ENCODE assay signal across 20 cellular contexts in the genomic region with DNA sequence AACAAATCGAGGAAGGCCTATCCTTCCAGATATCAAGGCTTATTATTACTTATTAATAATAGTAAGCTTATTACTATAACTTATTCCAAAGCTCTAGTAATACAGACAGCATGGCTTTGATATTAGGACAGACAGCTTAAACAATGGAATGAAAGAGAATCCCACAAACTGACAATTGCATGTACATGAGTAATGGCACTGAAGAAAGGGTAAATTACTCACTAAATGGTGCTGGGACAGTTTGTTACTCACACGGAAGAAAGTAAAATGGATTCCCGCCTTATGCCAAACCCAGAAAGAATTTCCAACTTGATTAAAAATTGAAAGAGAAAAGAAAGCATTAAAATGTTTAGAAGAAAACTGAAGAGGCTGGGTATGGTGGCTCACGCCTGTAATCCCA.
DNase-seq lines count a peak whose midpoint lies in the region; ATAC-seq and TF ChIP-seq lines count a peak whose summit lies in the region.
"Had no signal": no experiment of that assay in that cellular context is flagged by ENCODE, and none has a peak within 500 bp of the region (broad histone marks: within the 10 kb centered on the region; RNA-seq: fewer than 3 reads in every experiment).

No MANE protein-coding gene starts in this region.

- H3K9me3 Mint-ChIP-seq in MCF 10A (ENCODE audit: unreplicated experiment) = no peaks in the 10 kb centered on the region
- peaks cover 0 to 11% (median 0%) of the 10 kb centered on the region in 8 donors for H3K9me3 Mint-ChIP-seq in CD4-positive, alpha-beta memory T cell
- H3K9me3 Mint-ChIP-seq: activated naive CD4-positive, alpha-beta T cell treated with anti-CD3 and anti-CD28 coated beads, Interleukin-2, amount 50 U/mL, for 24 hours; activated T-cell treated with anti-CD3 and anti-CD28 coated beads, Interleukin-2, amount 50 U/mL, for 72 hours had no signal

- DNase-seq in MCF 10A (ENCODE audit: unreplicated experiment) = peak; percentile 12
- no peak for DNase-seq in breast epithelium (ENCODE audit: low spot score in 2 of 2)
- DNase-seq in astrocyte of the spinal cord (ENCODE audit: low read depth, low spot score) = peak; percentile 36
- peak; percentile 40 to 66 for DNase-seq in foreskin fibroblast
- no peak for DNase-seq in activated T-cell treated with anti-CD3 and anti-CD28 coated beads for 4 hours
- no peak for DNase-seq in CD4-positive, alpha-beta memory T cell
- DNase-seq in suprapubic skin (ENCODE audit: low spot score in 2 of 2) = no peak
- DNase-seq: 8988T; activated CD4-positive, alpha-beta memory T cell treated with anti-CD3 and anti-CD28 coated beads, Interleukin-2, amount 10 ng/mL, durations not matched to agents 7 days and 5 days; activated T-cell treated with anti-CD3 and anti-CD28 coated beads, Interleukin-2, amount 50 U/mL, for 72 hours; brain microvascular endothelial cell; midbrain; NCI-H187; stimulated activated CD4-positive, alpha-beta T cell treated with anti-CD3 and anti-CD28 coated beads, Interleukin-12 subunit alpha, Interleukin-12 subunit beta, amount 100 ng/mL, for 4 hours; T-cell; testis had no signal

- no peak overlapping the region for H3K4me3 Mint-ChIP-seq in MCF 10A (ENCODE audit: unreplicated experiment)
- H3K4me3 Mint-ChIP-seq in CD4-positive, alpha-beta memory T cell = no peak overlapping the region
- H3K4me3 Mint-ChIP-seq: activated CD4-positive, alpha-beta memory T cell treated with anti-CD3 and anti-CD28 coated beads, Interleukin-2, amount 10 ng/mL, durations not matched to agents 7 days and 5 days; activated naive CD4-positive, alpha-beta T cell treated with anti-CD3 and anti-CD28 coated beads, Interleukin-2, amount 50 U/mL, for 24 hours; activated T-cell treated with anti-CD3 and anti-CD28 coated beads, Interleukin-2, amount 50 U/mL, for 72 hours; T-cell had no signal

- no peak for TF ChIP-seq EP300 in suprapubic skin (IDR thresholded peaks at IDR 0.05)

- intact Hi-C loops in MCF 10A (cut with micrococcal nuclease) = no loop called here
- intact Hi-C loops in breast epithelium (cut with DNase I; ENCODE audit: low total_unique reads) = no loop called here
- intact Hi-C loops in CD4-positive, alpha-beta memory T cell (cut with micrococcal nuclease) = no loop called here

- WGBS in suprapubic skin = 87% methylated on average over 4 of the region's 4 CpGs

- no peak for ATAC-seq in activated CD4-positive, CD25-positive, alpha-beta regulatory T cell treated with anti-CD3 and anti-CD28 coated beads, Interleukin-2, amount 50 U/mL, for 24 hours
- ATAC-seq: activated T-cell treated with anti-CD3 and anti-CD28 coated beads, Interleukin-2, amount 50 U/mL, for 72 hours; T-cell had no signal

- no peak for TF ChIP-seq POLR2A in breast epithelium (IDR thresholded peaks at IDR 0.05)
- no peak for TF ChIP-seq POLR2A in suprapubic skin (IDR thresholded peaks at IDR 0.05)

- H3K36me3 Mint-ChIP-seq in MCF 10A (ENCODE audit: insufficient read depth, unreplicated experiment) = peaks cover 11% of the 10 kb centered on the region
- peaks cover 23 to 40% of the 10 kb centered on the region in 2 donors for H3K36me3 Mint-ChIP-seq in CD4-positive, alpha-beta memory T cell

- H3K4me1 ChIP-seq in breast epithelium (no peaks in the 10 kb centered on the region), suprapubic skin (peaks cover 15% of the 10 kb centered on the region)
- H3K4me1 ChIP-seq in CD4-positive, alpha-beta memory T cell (ENCODE audit: insufficient read depth, low read length) = no peaks in the 10 kb centered on the region
- H3K4me1 ChIP-seq: prostate gland, testis had no signal

- TF ChIP-seq CTCF in MCF 10A (IDR thresholded peaks at IDR 0.05; ENCODE audit: unreplicated experiment) = no peak
- TF ChIP-seq CTCF in breast epithelium (IDR thresholded peaks at IDR 0.05) = no peak
- no peak for TF ChIP-seq CTCF in astrocyte of the spinal cord (IDR thresholded peaks at IDR 0.05; ENCODE audit: low read depth, low read length)
- no peak for TF ChIP-seq CTCF in foreskin fibroblast (IDR thresholded peaks at IDR 0.05; ENCODE audit: low read depth, low read length)
- no peak for TF ChIP-seq CTCF in suprapubic skin (IDR thresholded peaks at IDR 0.05)

- CTCF ChIA-PET in MCF 10A (lab: Yijun Ruan, JAX) = no interaction called here
- CTCF ChIA-PET in CD4-positive, alpha-beta memory T cell (lab: Charles Lee; ENCODE audit: partially characterized antibody) = no interaction called here

- H3K27ac ChIP-seq in breast epithelium = no peak overlapping the region
- no peak overlapping the region for H3K27ac ChIP-seq in CD4-positive, alpha-beta memory T cell (ENCODE audit: low read depth, low read length)
- no peak overlapping the region for H3K27ac ChIP-seq in suprapubic skin
- H3K27ac ChIP-seq: brain microvascular endothelial cell, C4-2B, prostate gland, testis had no signal

- no TSS peak for BruUV-seq in MCF 10A (replicated peaks; lab: Mats Ljungman, UMichigan)

- H3K27me3 ChIP-seq in breast epithelium (no peaks in the 10 kb centered on the region), suprapubic skin (no peaks in the 10 kb centered on the region)
- H3K27me3 ChIP-seq in CD4-positive, alpha-beta memory T cell (ENCODE audit: insufficient read depth, low read length) = no peaks in the 10 kb centered on the region
- H3K27me3 ChIP-seq: brain microvascular endothelial cell, testis had no signal

- H3K36me3 ChIP-seq in breast epithelium = no peaks in the 10 kb centered on the region
- H3K36me3 ChIP-seq in CD4-positive, alpha-beta memory T cell (ENCODE audit: insufficient read depth, low read length) = no peaks in the 10 kb centered on the region
- H3K36me3 ChIP-seq in suprapubic skin = no peaks in the 10 kb centered on the region
- H3K36me3 ChIP-seq: brain microvascular endothelial cell, prostate gland had no signal

- H3K4me3 ChIP-seq in breast epithelium (no peak overlapping the region), astrocyte of the spinal cord (ENCODE audit: low read depth, low read length) (no peak overlapping the region), foreskin fibroblast (ENCODE audit: low read depth in 1 of 2, low read length in 2 of 2) (no peak overlapping the region), suprapubic skin (no peak overlapping the region)
- H3K4me3 ChIP-seq in CD4-positive, alpha-beta memory T cell (ENCODE audit: low read length in 2 of 2) = no peak overlapping the region
- H3K4me3 ChIP-seq: prostate gland, testis had no signal

- in situ Hi-C loops in astrocyte of the spinal cord (cut with HindIII; ENCODE audit: low sequenced_read_pairs) = no loop called here

- POLR2A ChIA-PET in MCF 10A (lab: Yijun Ruan, JAX) = no interaction called here
- POLR2A ChIA-PET in CD4-positive, alpha-beta memory T cell (lab: Charles Lee; ENCODE audit: partially characterized antibody) = no interaction called here

- no peaks in the 10 kb centered on the region for H3K4me1 Mint-ChIP-seq in MCF 10A (ENCODE audit: insufficient read depth, unreplicated experiment)
- peaks cover 0 to 3% (median under 1%) of the 10 kb centered on the region in 4 donors for H3K4me1 Mint-ChIP-seq in CD4-positive, alpha-beta memory T cell
- H3K4me1 Mint-ChIP-seq: activated CD4-positive, alpha-beta memory T cell treated with anti-CD3 and anti-CD28 coated beads, Interleukin-2, amount 10 ng/mL, durations not matched to agents 7 days and 5 days; activated naive CD4-positive, alpha-beta T cell treated with anti-CD3 and anti-CD28 coated beads, Interleukin-2, amount 50 U/mL, for 24 hours had no signal

- H3K9me3 ChIP-seq in breast epithelium = no peaks in the 10 kb centered on the region
- H3K9me3 ChIP-seq in CD4-positive, alpha-beta memory T cell (ENCODE audit: control insufficient read depth in 1 of 2, low read length in 2 of 2) = no peaks in the 10 kb centered on the region
- no peaks in the 10 kb centered on the region for H3K9me3 ChIP-seq in suprapubic skin
- H3K9me3 ChIP-seq: prostate gland, testis had no signal

- H3K27ac Mint-ChIP-seq in MCF 10A (ENCODE audit: low read depth, unreplicated experiment) = peak overlapping the region; percentile 25
- no peak overlapping the region for H3K27ac Mint-ChIP-seq in CD4-positive, alpha-beta memory T cell
- H3K27ac Mint-ChIP-seq: activated CD4-positive, alpha-beta memory T cell treated with anti-CD3 and anti-CD28 coated beads, Interleukin-2, amount 10 ng/mL, durations not matched to agents 7 days and 5 days; activated naive CD4-positive, alpha-beta T cell treated with anti-CD3 and anti-CD28 coated beads, Interleukin-2, amount 50 U/mL, for 24 hours; activated T-cell treated with anti-CD3 and anti-CD28 coated beads, Interleukin-2, amount 50 U/mL, for 72 hours; T-cell had no signal

- H3K27me3 Mint-ChIP-seq in MCF 10A (ENCODE audit: insufficient read depth, unreplicated experiment) = no peaks in the 10 kb centered on the region
- no peaks in the 10 kb centered on the region for H3K27me3 Mint-ChIP-seq in CD4-positive, alpha-beta memory T cell
- H3K27me3 Mint-ChIP-seq: activated CD4-positive, alpha-beta memory T cell treated with anti-CD3 and anti-CD28 coated beads, Interleukin-2, amount 10 ng/mL, durations not matched to agents 7 days and 5 days; activated naive CD4-positive, alpha-beta T cell treated with anti-CD3 and anti-CD28 coated beads, Interleukin-2, amount 50 U/mL, for 24 hours; T-cell had no signal

Comparison
In these comparisons a context has a peak if more than half of its experiments do, and no peak if none do; other contexts are left out.
1. DNase-seq: peak in MCF 10A (single experiment), astrocyte of the spinal cord (single experiment) and foreskin fibroblast (2 of 2); none in breast epithelium (0 of 2), activated T-cell treated with anti-CD3 and anti-CD28 coated beads for 4 hours (single experiment), CD4-positive, alpha-beta memory T cell (0 of 5) and suprapubic skin (0 of 2).